In genomic region chr11:10379871-10380568, GRCh38 we compare ENCODE assay signal across 1 cellular context.
TF ChIP-seq lines count a peak whose summit lies in the region.

No MANE protein-coding gene starts in this region.

TF ChIP-seq in IMR-90, 13 proteins besides CTCF, POLR2A, EP300 and RAD21:
- TF ChIP-seq NFE2L2 (IDR thresholded peaks at IDR 0.05; ENCODE audit: low read depth, low read length) (no peak), FOS (IDR thresholded peaks at IDR 0.05; ENCODE audit: low read depth, low read length) (no peak), MXI1 (IDR thresholded peaks at IDR 0.05; ENCODE audit: borderline replicate concordance, low read depth, low read length) (no peak), RFX5 (IDR thresholded peaks at IDR 0.05; ENCODE audit: low read depth, low read length) (no peak), MAFK (IDR thresholded peaks at IDR 0.05; ENCODE audit: low read depth, low read length) (no peak), BHLHE40 (IDR thresholded peaks at IDR 0.05; ENCODE audit: low read depth, low read length) (no peak), SMC3 (IDR thresholded peaks at IDR 0.05; ENCODE audit: low read depth, low read length) (no peak), RCOR1 (IDR thresholded peaks at IDR 0.05; ENCODE audit: insufficient replicate concordance, low read length) (no peak), CHD1 (IDR thresholded peaks at IDR 0.05; ENCODE audit: low read depth, low read length) (no peak), CEBPB (IDR thresholded peaks at IDR 0.05; ENCODE audit: low read depth, low read length) (no peak), ELK1 (IDR thresholded peaks at IDR 0.05; ENCODE audit: borderline replicate concordance, low read depth, low read length) (no peak), USF2 (IDR thresholded peaks at IDR 0.05; ENCODE audit: low read depth, low read length) (no peak), MAZ (IDR thresholded peaks at IDR 0.05; ENCODE audit: borderline replicate concordance, low read depth, low read length) (no peak)
